Comparison of ENCODE assay signal across 1 cellular context in genomic region chr17:47949197-47949759, GRCh38.
A peak's percentile ranks its signal among the peaks of the same experiment; 100 is the strongest.
TF ChIP-seq lines count a peak whose summit lies in the region.

No MANE protein-coding gene starts in this region.

TF ChIP-seq in HepG2, 621 proteins besides CTCF, POLR2A, EP300 and RAD21 (continued from another document and continues in another):
- TF ChIP-seq HNRNPK (IDR thresholded peaks at IDR 0.05; ENCODE audit: low read depth, low read length, poor library complexity, severe bottlenecking), result no peak
- no peak for TF ChIP-seq ZNF570 (CRISPR knock-in tag; IDR thresholded peaks at IDR 0.05; ENCODE audit: borderline replicate concordance)
- no peak for TF ChIP-seq TOE1 (CRISPR knock-in tag; IDR thresholded peaks at IDR 0.05)
- TF ChIP-seq ZFX (CRISPR knock-in tag; IDR thresholded peaks at IDR 0.05; ENCODE audit: low read depth), result peak; percentile 75; the same call in 1 of the 2 replicates
- peak; percentile 13; the same call in 1 of the 2 replicates for TF ChIP-seq NR2C2 (CRISPR knock-in tag; IDR thresholded peaks at IDR 0.05; ENCODE audit: borderline replicate concordance)
- peak; percentile 48; the same call in 1 of the 2 replicates for TF ChIP-seq KAT8 (CRISPR knock-in tag; IDR thresholded peaks at IDR 0.05)
- TF ChIP-seq ZBTB3 (CRISPR knock-in tag; IDR thresholded peaks at IDR 0.05; ENCODE audit: borderline replicate concordance, low read depth), result no peak
- TF ChIP-seq KDM3A (CRISPR knock-in tag; IDR thresholded peaks at IDR 0.05; ENCODE audit: low read depth), result peak; percentile 86; the same call in 1 of the 2 replicates
- no peak for TF ChIP-seq POLR2AphosphoS2 (IDR thresholded peaks at IDR 0.05; ENCODE audit: low read depth, low read length)
- TF ChIP-seq SNAI1 (CRISPR knock-in tag; IDR thresholded peaks at IDR 0.05; ENCODE audit: borderline replicate concordance), result no peak
- TF ChIP-seq RFX1 (IDR thresholded peaks at IDR 0.05), result no peak
- peak; percentile 56; the same call in 1 of the 2 replicates for TF ChIP-seq THAP9 (CRISPR knock-in tag; IDR thresholded peaks at IDR 0.05; ENCODE audit: borderline replicate concordance)
- TF ChIP-seq ZNF234 (CRISPR knock-in tag; conservative IDR thresholded peaks at IDR 0.05), result no peak
- no peak for TF ChIP-seq NKX3-1 (CRISPR knock-in tag; IDR thresholded peaks at IDR 0.05)
- TF ChIP-seq ZNF782 (CRISPR knock-in tag; IDR thresholded peaks at IDR 0.05; ENCODE audit: borderline replicate concordance), result no peak
- TF ChIP-seq, protein P1, sequence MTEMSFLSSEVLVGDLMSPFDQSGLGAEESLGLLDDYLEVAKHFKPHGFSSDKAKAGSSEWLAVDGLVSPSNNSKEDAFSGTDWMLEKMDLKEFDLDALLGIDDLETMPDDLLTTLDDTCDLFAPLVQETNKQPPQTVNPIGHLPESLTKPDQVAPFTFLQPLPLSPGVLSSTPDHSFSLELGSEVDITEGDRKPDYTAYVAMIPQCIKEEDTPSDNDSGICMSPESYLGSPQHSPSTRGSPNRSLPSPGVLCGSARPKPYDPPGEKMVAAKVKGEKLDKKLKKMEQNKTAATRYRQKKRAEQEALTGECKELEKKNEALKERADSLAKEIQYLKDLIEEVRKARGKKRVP (CRISPR knock-in tag; IDR thresholded peaks at IDR 0.05), result no peak
- TF ChIP-seq ZHX2 (IDR thresholded peaks at IDR 0.05; ENCODE audit: low read depth), result no peak
- TF ChIP-seq ZHX2 (CRISPR knock-in tag; IDR thresholded peaks at IDR 0.05; ENCODE audit: borderline replicate concordance), result no peak
- TF ChIP-seq ZNF607 (CRISPR knock-in tag; IDR thresholded peaks at IDR 0.05; ENCODE audit: borderline replicate concordance), result 0 out of 2 replicates have a peak, but pooled peaks have one; percentile 15
- TF ChIP-seq CBFB (CRISPR knock-in tag; IDR thresholded peaks at IDR 0.05), result no peak
- no peak for TF ChIP-seq ZNF253 (CRISPR knock-in tag; IDR thresholded peaks at IDR 0.05; ENCODE audit: borderline replicate concordance)
- TF ChIP-seq SP2 (CRISPR knock-in tag; IDR thresholded peaks at IDR 0.05), result 0 out of 2 replicates have a peak, but pooled peaks have one; percentile 18
- no peak for TF ChIP-seq KLF15 (CRISPR knock-in tag; IDR thresholded peaks at IDR 0.05; ENCODE audit: borderline replicate concordance)
- TF ChIP-seq SNAPC2 (CRISPR knock-in tag; IDR thresholded peaks at IDR 0.05), result peak; percentile 87; the same call in 1 of the 2 replicates
- no peak for TF ChIP-seq PCBP1 (IDR thresholded peaks at IDR 0.05; ENCODE audit: borderline replicate concordance, low read depth, low read length)
- TF ChIP-seq FUBP1 (CRISPR knock-in tag; IDR thresholded peaks at IDR 0.05; ENCODE audit: borderline replicate concordance), result peak; percentile 32; the same call in 1 of the 2 replicates
- TF ChIP-seq HNRNPH1 (optimal IDR thresholded peaks at IDR 0.05; ENCODE audit: low read depth, low read length), result no peak
- 0 out of 2 replicates have a peak, but pooled peaks have one; percentile 11 for TF ChIP-seq ZBTB33 (CRISPR knock-in tag; IDR thresholded peaks at IDR 0.05)
- TF ChIP-seq PLRG1 (conservative IDR thresholded peaks at IDR 0.05), result no peak
- TF ChIP-seq RARG (CRISPR knock-in tag; IDR thresholded peaks at IDR 0.05; ENCODE audit: low read depth), result no peak
- peak; percentile 86 for TF ChIP-seq ZNF441 (CRISPR knock-in tag; IDR thresholded peaks at IDR 0.05; ENCODE audit: borderline replicate concordance)
- 0 out of 2 replicates have a peak, but pooled peaks have one; percentile 27 for TF ChIP-seq ZNF451 (CRISPR knock-in tag; IDR thresholded peaks at IDR 0.05)
- TF ChIP-seq ELF1 (CRISPR knock-in tag; IDR thresholded peaks at IDR 0.05), result peak; percentile 78
- TF ChIP-seq ZKSCAN5 (CRISPR knock-in tag; IDR thresholded peaks at IDR 0.05), result no peak
- TF ChIP-seq ATF7-NPFF (CRISPR knock-in tag; IDR thresholded peaks at IDR 0.05; ENCODE audit: low read depth), result 0 out of 2 replicates have a peak, but pooled peaks have one; percentile 53
- no peak for TF ChIP-seq SOX13 (IDR thresholded peaks at IDR 0.05)
- TF ChIP-seq SOX13 (CRISPR knock-in tag; conservative IDR thresholded peaks at IDR 0.05 in 1 of 2, IDR thresholded peaks at IDR 0.05 in 1 of 2), result peak in 1 of 2 experiments; percentile 34; a peak in 1 of 4 replicates
- no peak for TF ChIP-seq NFKB2 (CRISPR knock-in tag; IDR thresholded peaks at IDR 0.05; ENCODE audit: borderline replicate concordance)
- TF ChIP-seq MYC (CRISPR knock-in tag; IDR thresholded peaks at IDR 0.05; ENCODE audit: borderline replicate concordance), result no peak
- TF ChIP-seq PHF8 (CRISPR knock-in tag; IDR thresholded peaks at IDR 0.05), result no peak
- no peak for TF ChIP-seq ATF3 (CRISPR knock-in tag; IDR thresholded peaks at IDR 0.05)
- no peak; the same call in 1 of the 2 replicates for TF ChIP-seq SIX4 (CRISPR knock-in tag; IDR thresholded peaks at IDR 0.05)
- no peak for TF ChIP-seq CHCHD3 (CRISPR knock-in tag; IDR thresholded peaks at IDR 0.05)
- TF ChIP-seq ZNF639 (CRISPR knock-in tag; conservative IDR thresholded peaks at IDR 0.05), result peak; percentile 67; the same call in 1 of the 2 replicates
- TF ChIP-seq POGK (CRISPR knock-in tag; conservative IDR thresholded peaks at IDR 0.05), result peak; percentile 71
- no peak for TF ChIP-seq ZNF546 (CRISPR knock-in tag; conservative IDR thresholded peaks at IDR 0.05)
- TF ChIP-seq ZNF615 (CRISPR knock-in tag; IDR thresholded peaks at IDR 0.05; ENCODE audit: borderline replicate concordance), result no peak
- no peak for TF ChIP-seq MED8 (CRISPR knock-in tag; IDR thresholded peaks at IDR 0.05; ENCODE audit: insufficient replicate concordance)
- no peak; the same call in 1 of the 2 replicates for TF ChIP-seq RXRA (CRISPR knock-in tag; IDR thresholded peaks at IDR 0.05)
- TF ChIP-seq ZNF660 (CRISPR knock-in tag; IDR thresholded peaks at IDR 0.05; ENCODE audit: borderline replicate concordance, low read depth), result no peak
- no peak for TF ChIP-seq ZNF781 (CRISPR knock-in tag; IDR thresholded peaks at IDR 0.05; ENCODE audit: borderline replicate concordance, not compliant biosample characterization)
- peak; percentile 97 for TF ChIP-seq ZNF605 (CRISPR knock-in tag; IDR thresholded peaks at IDR 0.05)
- TF ChIP-seq PITX1 (CRISPR knock-in tag; IDR thresholded peaks at IDR 0.05), result no peak; the same call in 1 of the 2 replicates
- no peak for TF ChIP-seq PRPF4 (IDR thresholded peaks at IDR 0.05; ENCODE audit: low read depth, low read length, poor library complexity, severe bottlenecking)
